ENCODE assay signal across 9 cellular contexts in the genomic region with DNA sequence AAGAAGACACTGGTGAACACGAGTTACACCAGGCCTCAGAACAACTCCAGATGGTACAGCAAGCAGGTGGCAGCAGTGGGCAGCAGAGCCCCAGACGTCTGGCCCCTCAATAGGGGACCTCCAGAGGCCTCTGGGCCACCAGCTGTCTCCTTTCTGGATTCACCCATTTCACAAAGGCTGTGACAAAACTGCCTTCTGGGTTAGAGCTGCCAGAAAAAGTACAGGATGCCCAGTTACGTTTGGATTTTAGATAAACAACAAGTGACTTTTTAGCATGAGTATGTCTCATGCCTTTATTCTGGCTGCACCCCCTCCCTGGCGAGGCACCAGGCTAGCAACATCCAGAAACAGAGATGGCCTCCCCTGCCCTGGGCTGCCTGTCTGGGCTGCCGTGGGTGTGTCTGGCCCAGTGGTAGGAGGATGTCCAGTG. TPM values are rescaled to one million over a fixed set of nuclear protein-coding genes. Genes with fewer than 3 reads are reported as not detected.
DNase-seq lines count a peak whose midpoint lies in the region; ATAC-seq and TF ChIP-seq lines count a peak whose summit lies in the region.
"Had no signal": no experiment of that assay in that cellular context is flagged by ENCODE, and none has a peak within 500 bp of the region (broad histone marks: within the 10 kb centered on the region; RNA-seq: fewer than 3 reads in every experiment).

No MANE protein-coding gene starts in this region.

- H3K9me3 ChIP-seq in mesenchymal stem cell (ENCODE audit: control insufficient read depth, low read length) (peaks cover 1% of the 10 kb centered on the region), upper lobe of right lung (no peaks in the 10 kb centered on the region)

- H4K8ac ChIP-seq in mesenchymal stem cell (ENCODE audit: low read length), result peak overlapping the region; percentile 27

- H3K14ac ChIP-seq in mesenchymal stem cell (ENCODE audit: low read length in 2 of 2), result peak overlapping the region in 1 of 2 experiments; percentile 58

- H3K36me3 ChIP-seq in mesenchymal stem cell (ENCODE audit: control insufficient read depth in 1 of 2, insufficient read depth in 2 of 2, low read depth in 1 of 2, low read length in 2 of 2) (peaks cover under 1 to 5% of the 10 kb centered on the region in 2 experiments), upper lobe of right lung (no peaks in the 10 kb centered on the region)

- H2BK12ac ChIP-seq in mesenchymal stem cell (ENCODE audit: low read length in 2 of 2), result peak overlapping the region; percentile 43 to 45

- H3K4ac ChIP-seq in mesenchymal stem cell (ENCODE audit: low read depth in 1 of 2, low read length in 2 of 2), result peak overlapping the region in 1 of 2 experiments; percentile 46

- H3K4me3 ChIP-seq in mesenchymal stem cell (ENCODE audit: insufficient read depth in 1 of 2, low read depth in 1 of 2, low read length in 2 of 2) (no peak overlapping the region), upper lobe of right lung (no peak overlapping the region)

- no peak overlapping the region for H2AK5ac ChIP-seq in mesenchymal stem cell (ENCODE audit: low read length, severe bottlenecking)

- peak overlapping the region; percentile 27 for H2BK120ac ChIP-seq in mesenchymal stem cell (ENCODE audit: low read depth, low read length)

- no peak overlapping the region for H4K91ac ChIP-seq in mesenchymal stem cell (ENCODE audit: low read length)

- CTCF ChIA-PET in activated naive CD4-positive, alpha-beta T cell treated with anti-CD3 and anti-CD28 coated beads, Interleukin-2, amount 10 ng/mL, durations not matched to agents 7 days and 5 days (lab: Charles Lee), result interaction anchor here (5.0 kb wide), 1 partner anchor 25 kb away, joined by 66 read pairs; no protein-coding TSS in a partner anchor

- no peak overlapping the region for H2BK5ac ChIP-seq in mesenchymal stem cell (ENCODE audit: low read depth, low read length, poor library complexity, severe bottlenecking)

- intact Hi-C loops in upper lobe of right lung (cut with DNase I), result no loop called here

- H3K18ac ChIP-seq in mesenchymal stem cell (ENCODE audit: low read depth in 1 of 2, low read length in 2 of 2), result peak overlapping the region; percentile 65 to 66

- H3K27me3 ChIP-seq in mesenchymal stem cell (ENCODE audit: control insufficient read depth in 1 of 2, insufficient read depth in 1 of 2, low read length in 2 of 2), result no peaks in the 10 kb centered on the region
- no peaks in the 10 kb centered on the region for H3K27me3 ChIP-seq in upper lobe of right lung

- H3K36me3 Mint-ChIP-seq in activated naive CD4-positive, alpha-beta T cell treated with anti-CD3 and anti-CD28 coated beads, Interleukin-2, amount 10 ng/mL, durations not matched to agents 7 days and 5 days, result peaks cover 66% of the 10 kb centered on the region
- peaks cover 51% of the 10 kb centered on the region for H3K36me3 Mint-ChIP-seq in activated naive CD8-positive, alpha-beta T cell treated with anti-CD3 and anti-CD28 coated beads for 36 hours

- 61% methylated on average over 5 of the region's 5 CpGs for WGBS in mesenchymal stem cell

- no peak overlapping the region for H3K4me2 ChIP-seq in mesenchymal stem cell (ENCODE audit: low read length, poor library complexity, severe bottlenecking)

- peaks cover 5% of the 10 kb centered on the region for H3K9me3 Mint-ChIP-seq in activated naive CD4-positive, alpha-beta T cell treated with anti-CD3 and anti-CD28 coated beads, Interleukin-2, amount 10 ng/mL, durations not matched to agents 7 days and 5 days
- peaks cover 5% of the 10 kb centered on the region for H3K9me3 Mint-ChIP-seq in activated naive CD8-positive, alpha-beta T cell treated with anti-CD3 and anti-CD28 coated beads for 36 hours

- peak overlapping the region; percentile 23 for H3K9ac ChIP-seq in mesenchymal stem cell (ENCODE audit: low read length)

- no peak for DNase-seq in activated naive CD4-positive, alpha-beta T cell treated with anti-CD3 and anti-CD28 coated beads, Interleukin-2, amount 10 ng/mL, durations not matched to agents 7 days and 5 days
- no peak for DNase-seq in activated naive CD4-positive, alpha-beta T cell treated with anti-CD3 and anti-CD28 coated beads, Interleukin-2, amount 50 U/mL, for 16 hours
- no peak for DNase-seq in activated naive CD8-positive, alpha-beta T cell treated with anti-CD3 and anti-CD28 coated beads for 36 hours
- DNase-seq in mesenchymal stem cell, result peak; percentile 34
- no peak for DNase-seq in upper lobe of right lung
- DNase-seq in superior temporal gyrus (ENCODE audit: extremely low spot score), result no peak
- DNase-seq: cortex of kidney had no signal

- H3K27me3 Mint-ChIP-seq in activated naive CD4-positive, alpha-beta T cell treated with anti-CD3 and anti-CD28 coated beads, Interleukin-2, amount 10 ng/mL, durations not matched to agents 7 days and 5 days, result peaks cover 8% of the 10 kb centered on the region
- no peaks in the 10 kb centered on the region for H3K27me3 Mint-ChIP-seq in activated naive CD8-positive, alpha-beta T cell treated with anti-CD3 and anti-CD28 coated beads for 36 hours

- H3K23ac ChIP-seq in mesenchymal stem cell (ENCODE audit: low read length in 2 of 2), result no peak overlapping the region

- peak overlapping the region; percentile 90 for H3K27ac Mint-ChIP-seq in activated naive CD4-positive, alpha-beta T cell treated with anti-CD3 and anti-CD28 coated beads, Interleukin-2, amount 10 ng/mL, durations not matched to agents 7 days and 5 days
- H3K27ac Mint-ChIP-seq in activated naive CD8-positive, alpha-beta T cell treated with anti-CD3 and anti-CD28 coated beads for 36 hours, result peak overlapping the region; percentile 98

- H3K79me1 ChIP-seq in mesenchymal stem cell (replicated peaks; ENCODE audit: low read length, poor library complexity, severe bottlenecking), result peaks cover 38% of the 10 kb centered on the region

- H3K4me3 Mint-ChIP-seq in activated naive CD4-positive, alpha-beta T cell treated with anti-CD3 and anti-CD28 coated beads, Interleukin-2, amount 10 ng/mL, durations not matched to agents 7 days and 5 days, result no peak overlapping the region
- H3K4me3 Mint-ChIP-seq in activated naive CD8-positive, alpha-beta T cell treated with anti-CD3 and anti-CD28 coated beads for 36 hours, result peak overlapping the region; percentile 73

- peaks cover 86% of the 10 kb centered on the region for H3K4me1 Mint-ChIP-seq in activated naive CD4-positive, alpha-beta T cell treated with anti-CD3 and anti-CD28 coated beads, Interleukin-2, amount 10 ng/mL, durations not matched to agents 7 days and 5 days
- H3K4me1 Mint-ChIP-seq in activated naive CD8-positive, alpha-beta T cell treated with anti-CD3 and anti-CD28 coated beads for 36 hours, result peaks cover 87% of the 10 kb centered on the region

- peaks cover 8% of the 10 kb centered on the region for H3K4me1 ChIP-seq in mesenchymal stem cell (ENCODE audit: control insufficient read depth, insufficient read depth, low read depth, low read length)
- peaks cover 50% of the 10 kb centered on the region for H3K4me1 ChIP-seq in upper lobe of right lung

- peak; percentile 22 for TF ChIP-seq CTCF in upper lobe of right lung (IDR thresholded peaks at IDR 0.05)

- no peak overlapping the region for H2BK15ac ChIP-seq in mesenchymal stem cell (ENCODE audit: low read depth, poor library complexity, severe bottlenecking)

- H3K27ac ChIP-seq in mesenchymal stem cell (ENCODE audit: low read length, poor library complexity, severe bottlenecking) (no peak overlapping the region), upper lobe of right lung (peak overlapping the region; percentile 31)

- peak; percentile 17 for ATAC-seq in upper lobe of right lung
- ATAC-seq in GM19324 (IDR thresholded peaks at IDR 0.05; ENCODE audit: low FRiP score, unreplicated experiment), result no peak
- no peak for ATAC-seq in GM21576 (IDR thresholded peaks at IDR 0.05; ENCODE audit: unreplicated experiment)

- no peak overlapping the region for H2AFZ ChIP-seq in mesenchymal stem cell (ENCODE audit: low read depth, low read length)

RNA-seq across cellular contexts. Expression of a gene that starts 30.1 kb away (rescaled TPM):
- total RNA-seq in activated naive CD8-positive, alpha-beta T cell treated with anti-CD3 and anti-CD28 coated beads for 36 hours, result 10 to 100 TPM; 30.7 to 30.8 TPM
- 8.1 TPM for polyA plus RNA-seq in mesenchymal stem cell (2013, experiment 1 of 2)
- polyA plus RNA-seq in mesenchymal stem cell (2013, experiment 2 of 2), result 8.0 TPM
- total RNA-seq in upper lobe of right lung, result 44.1 TPM
